Comparison of ENCODE assay signal across 29 cellular contexts in genomic region chr21:43301424-43302355, GRCh38.
DNase-seq lines count a peak whose midpoint lies in the region; ATAC-seq, FAIRE-seq and TF ChIP-seq lines count a peak whose summit lies in the region.
"Had no signal": no experiment of that assay in that cellular context is flagged by ENCODE, and none has a peak within 500 bp of the region (broad histone marks: within the 10 kb centered on the region; RNA-seq: fewer than 3 reads in every experiment).

No MANE protein-coding gene starts in this region.

- H2BK20ac ChIP-seq in H9 (ENCODE audit: low read depth, low read length, poor library complexity, severe bottlenecking), result no peak overlapping the region

- H3K4me1 Mint-ChIP-seq in H9 (peaks cover 0 to 2% of the 10 kb centered on the region in 2 experiments; a peak in 1 of 4 replicates), WTC11 (no peaks in the 10 kb centered on the region)
- H3K4me1 Mint-ChIP-seq: activated CD4-positive, alpha-beta T cell treated with anti-CD3 and anti-CD28 coated beads, Interleukin-2, amount 10 ng/mL, durations not matched to agents 7 days and 5 days; activated CD8-positive, alpha-beta memory T cell treated with anti-CD3 and anti-CD28 coated beads, Interleukin-2, amount 10 ng/mL, durations not matched to agents 7 days and 5 days; immature natural killer cell had no signal

- H2AFZ ChIP-seq in H9 (ENCODE audit: low read length), result no peak overlapping the region
- H2AFZ ChIP-seq: hepatocyte had no signal

- H3K4me3 Mint-ChIP-seq in H9 (no peak overlapping the region), WTC11 (no peak overlapping the region)
- H3K4me3 Mint-ChIP-seq: activated CD4-positive, alpha-beta T cell treated with anti-CD3 and anti-CD28 coated beads, Interleukin-2, amount 10 ng/mL, durations not matched to agents 7 days and 5 days; activated CD8-positive, alpha-beta memory T cell treated with anti-CD3 and anti-CD28 coated beads, Interleukin-2, amount 10 ng/mL, durations not matched to agents 7 days and 5 days; activated naive CD8-positive, alpha-beta T cell; immature natural killer cell; neural crest cell; stimulated activated naive B cell treated with anti-CD40 and anti-IgM and Interleukin-4, amounts not matched to agents 10 μg/mL and 1 μg/mL and 100 μg/mL, for 72 hours; T-helper 2 cell treated with Interferon-gamma antibody and Interleukin-4, amounts not matched to agents 5 μg/mL and 100 μg/mL, for 36 hours had no signal

- TF ChIP-seq CTCF in H9 (conservative IDR thresholded peaks at IDR 0.05) (no peak), bronchial epithelial cell (IDR thresholded peaks at IDR 0.05; ENCODE audit: insufficient read depth, low read length, severe bottlenecking) (no peak), left ventricle myocardium inferior (IDR thresholded peaks at IDR 0.05; ENCODE audit: borderline replicate concordance) (no peak), gastrocnemius medialis (IDR thresholded peaks at IDR 0.05 in 4 of 5, conservative IDR thresholded peaks at IDR 0.05 in 1 of 5) (no peak), WTC11 (IDR thresholded peaks at IDR 0.05) (no peak)

- no peak overlapping the region for H3K9ac ChIP-seq in H9 (ENCODE audit: extremely low read depth, insufficient read length, low read length)

- H3K4me1 ChIP-seq in H9 (ENCODE audit: insufficient read depth, low read length) (no peaks in the 10 kb centered on the region), left ventricle myocardium inferior (peaks cover 29% of the 10 kb centered on the region), gastrocnemius medialis (no peaks in the 10 kb centered on the region)
- H3K4me1 ChIP-seq: testis had no signal

- no peak overlapping the region for H2BK12ac ChIP-seq in H9 (ENCODE audit: insufficient read length, low read depth, low read length)

- H3K9me3 ChIP-seq in H9 (ENCODE audit: control insufficient read depth, low read depth, low read length), result no peaks in the 10 kb centered on the region
- no peaks in the 10 kb centered on the region for H3K9me3 ChIP-seq in left ventricle myocardium inferior (replicated peaks)
- H3K9me3 ChIP-seq in gastrocnemius medialis, result no peaks in the 10 kb centered on the region
- H3K9me3 ChIP-seq: BE2C, testis had no signal

- H3K36me3 Mint-ChIP-seq in H9 (ENCODE audit: insufficient read depth in 1 of 3, low read depth in 3 of 3) (no peaks in the 10 kb centered on the region; a peak in 1 of 7 replicates), WTC11 (no peaks in the 10 kb centered on the region)
- H3K36me3 Mint-ChIP-seq: activated CD8-positive, alpha-beta memory T cell treated with anti-CD3 and anti-CD28 coated beads, Interleukin-2, amount 10 ng/mL, durations not matched to agents 7 days and 5 days; activated naive CD8-positive, alpha-beta T cell; immature natural killer cell; stimulated activated naive B cell treated with anti-CD40 and anti-IgM and Interleukin-4, amounts not matched to agents 10 μg/mL and 1 μg/mL and 100 μg/mL, for 72 hours had no signal

- no peak overlapping the region for H3K27ac Mint-ChIP-seq in H9
- no peak overlapping the region for H3K27ac Mint-ChIP-seq in WTC11
- H3K27ac Mint-ChIP-seq: activated CD4-positive, alpha-beta T cell treated with anti-CD3 and anti-CD28 coated beads, Interleukin-2, amount 10 ng/mL, durations not matched to agents 7 days and 5 days; activated CD8-positive, alpha-beta memory T cell treated with anti-CD3 and anti-CD28 coated beads, Interleukin-2, amount 10 ng/mL, durations not matched to agents 7 days and 5 days; activated naive CD8-positive, alpha-beta T cell; immature natural killer cell; stimulated activated naive B cell treated with anti-CD40 and anti-IgM and Interleukin-4, amounts not matched to agents 10 μg/mL and 1 μg/mL and 100 μg/mL, for 72 hours; T-helper 2 cell treated with Interferon-gamma antibody and Interleukin-4, amounts not matched to agents 5 μg/mL and 100 μg/mL, for 36 hours had no signal

- no peak overlapping the region for H3K27ac ChIP-seq in H9 (ENCODE audit: insufficient read length, low read depth, low read length)
- H3K27ac ChIP-seq in left ventricle myocardium inferior (replicated peaks), result peak overlapping the region; percentile 63
- peak overlapping the region in 3 of 4 donors; percentile 47 to 64 (median 58) for H3K27ac ChIP-seq in gastrocnemius medialis
- H3K27ac ChIP-seq: hepatocyte, testis, VCaP had no signal

- H3K4me3 ChIP-seq in bronchial epithelial cell (ENCODE audit: low read depth, low read length) (no peak overlapping the region), left ventricle myocardium inferior (no peak overlapping the region), gastrocnemius medialis (no peak overlapping the region)
- H3K4me3 ChIP-seq: hepatocyte, lung, testis had no signal

- no peak overlapping the region for H3K18ac ChIP-seq in H9 (ENCODE audit: insufficient read length, low read depth, low read length)

- H3K79me2 ChIP-seq in H9 (ENCODE audit: insufficient read depth, low read length), result no peaks in the 10 kb centered on the region
- H3K79me2 ChIP-seq: hepatocyte had no signal

- no peak overlapping the region for H2BK15ac ChIP-seq in H9 (ENCODE audit: low read depth, low read length)

- no peak overlapping the region for H2BK5ac ChIP-seq in H9 (ENCODE audit: insufficient read length, low read length)

- H4K91ac ChIP-seq in H9 (ENCODE audit: insufficient read length, low read depth, low read length), result no peak overlapping the region

- no CpG with 5 or more reads among the region's 31 CpGs for WGBS in H9 (ENCODE audit: extremely low coverage, insufficient read length, low lambda C conversion rate)

- peak overlapping the region; percentile 25; the same call in 1 of the 2 replicates for H3K14ac ChIP-seq in H9 (ENCODE audit: insufficient read depth, low read length)

- no peaks in the 10 kb centered on the region for H3K23me2 ChIP-seq in H9 (ENCODE audit: insufficient read length, low read depth, low read length, poor library complexity, severe bottlenecking)

- in situ Hi-C loops in gastrocnemius medialis (cut with MboI; ENCODE audit: low sequenced_read_pairs in 4 of 4), result no loop called here

- H3K36me3 ChIP-seq in bronchial epithelial cell (ENCODE audit: control insufficient read depth, insufficient read depth, low read length), result no peaks in the 10 kb centered on the region
- H3K36me3 ChIP-seq in left ventricle myocardium inferior, result no peaks in the 10 kb centered on the region
- no peaks in the 10 kb centered on the region for H3K36me3 ChIP-seq in gastrocnemius medialis
- H3K36me3 ChIP-seq: BE2C had no signal

- H4K20me1 ChIP-seq in H9 (ENCODE audit: control insufficient read depth, insufficient read depth, insufficient read length), result no peaks in the 10 kb centered on the region

- no peaks in the 10 kb centered on the region for H3K79me1 ChIP-seq in H9 (ENCODE audit: insufficient read depth, low read depth, low read length, poor library complexity, severe bottlenecking)

- H2BK120ac ChIP-seq in H9 (ENCODE audit: low read depth, low read length, poor library complexity, severe bottlenecking), result no peak overlapping the region

- no peak overlapping the region for H3K56ac ChIP-seq in H9 (ENCODE audit: insufficient read length, low read depth, low read length)

- TF ChIP-seq POLR2A in gastrocnemius medialis (IDR thresholded peaks at IDR 0.05), result no peak

- H3K4ac ChIP-seq in H9 (ENCODE audit: low read depth, low read length), result no peak overlapping the region

- ATAC-seq in gastrocnemius medialis (no peak), WTC11 (no peak), HG02763 (IDR thresholded peaks at IDR 0.05; ENCODE audit: unreplicated experiment) (no peak)
- ATAC-seq: activated CD8-positive, alpha-beta memory T cell treated with anti-CD3 and anti-CD28 coated beads, Interleukin-2, amount 10 ng/mL, durations not matched to agents 7 days and 5 days; stimulated activated naive B cell treated with anti-CD40 and anti-IgM and Interleukin-4, amounts not matched to agents 10 μg/mL and 1 μg/mL and 100 μg/mL, for 72 hours had no signal

- DNase-seq in H9 (no peak), bronchial epithelial cell (ENCODE audit: low read depth) (peak; percentile 25), left ventricle myocardium inferior (no peak), gastrocnemius medialis (no peak), DMS53 (lab: John Stamatoyannopoulos, UW) (no peak), WTC11 (ENCODE audit: low spot score) (no peak)
- no peak for DNase-seq in stimulated activated CD4-positive, alpha-beta T cell treated with anti-CD3 and anti-CD28 coated beads, Interleukin-2, amount 100 ng/mL, for 48 hours
- DNase-seq: activated CD4-positive, alpha-beta T cell treated with anti-CD3 and anti-CD28 coated beads, Interleukin-2, amount 10 ng/mL, durations not matched to agents 7 days and 5 days; activated CD8-positive, alpha-beta memory T cell treated with anti-CD3 and anti-CD28 coated beads, Interleukin-2, amount 10 ng/mL, durations not matched to agents 7 days and 5 days; BE2C; cerebellar nuclear complex; DMS79; GF-D8; immature natural killer cell; KBM-7; MM.1S; NCI-H1417; NCI-H2081; NCI-H82; stimulated activated CD4-positive, alpha-beta T cell treated with anti-CD3 and anti-CD28 coated beads, Interleukin-4, amount 100 ng/mL, for 24 hours; stimulated activated naive B cell treated with anti-CD40 and anti-IgM and Interleukin-4, amounts not matched to agents 10 μg/mL and 1 μg/mL and 100 μg/mL, for 72 hours; testis had no signal

- CTCF ChIA-PET in WTC11 (lab: Charles Lee), result interaction anchor here (1.6 kb wide), 2 partner anchors 11 to 90 kb away, joined by 3 to 4 read pairs; no protein-coding TSS in a partner anchor

- no peak overlapping the region for H4K5ac ChIP-seq in H9 (ENCODE audit: insufficient read length, low read depth, low read length)

- no peaks in the 10 kb centered on the region for H3K9me3 Mint-ChIP-seq in H9
- H3K9me3 Mint-ChIP-seq in WTC11, result no peaks in the 10 kb centered on the region
- H3K9me3 Mint-ChIP-seq: activated CD4-positive, alpha-beta T cell treated with anti-CD3 and anti-CD28 coated beads, Interleukin-2, amount 10 ng/mL, durations not matched to agents 7 days and 5 days; immature natural killer cell; neural crest cell; stimulated activated naive B cell treated with anti-CD40 and anti-IgM and Interleukin-4, amounts not matched to agents 10 μg/mL and 1 μg/mL and 100 μg/mL, for 72 hours; T-helper 2 cell treated with Interferon-gamma antibody and Interleukin-4, amounts not matched to agents 5 μg/mL and 100 μg/mL, for 36 hours had no signal

- no peak overlapping the region for H4K8ac ChIP-seq in H9 (replicated peaks; ENCODE audit: insufficient read length, low read depth, low read length)

- H2AK5ac ChIP-seq in H9 (ENCODE audit: insufficient read length, low read length), result no peak overlapping the region

- intact Hi-C loops in left ventricle myocardium inferior (cut with micrococcal nuclease) (no loop called here), gastrocnemius medialis (cut with DNase I; ENCODE audit: low total_unique reads) (no loop called here)

- H3K23ac ChIP-seq in H9 (ENCODE audit: insufficient read length, low read depth, low read length), result no peak overlapping the region

- POLR2A ChIA-PET in WTC11 (lab: Charles Lee), result no interaction called here

- H3K4me2 ChIP-seq in H9 (ENCODE audit: insufficient read depth, insufficient read length, low read length), result no peak overlapping the region
- H3K4me2 ChIP-seq: hepatocyte had no signal

- no peaks in the 10 kb centered on the region for H3K27me3 ChIP-seq in H9 (ENCODE audit: insufficient read depth, low read length)
- H3K27me3 ChIP-seq in bronchial epithelial cell (ENCODE audit: control insufficient read depth, insufficient read depth, low read length), result no peaks in the 10 kb centered on the region
- H3K27me3 ChIP-seq in left ventricle myocardium inferior (ENCODE audit: low read depth), result no peaks in the 10 kb centered on the region
- H3K27me3 ChIP-seq in gastrocnemius medialis, result no peaks in the 10 kb centered on the region
- H3K27me3 ChIP-seq: BE2C, hepatocyte, testis had no signal

- H3K27me3 Mint-ChIP-seq in H9 (ENCODE audit: low read depth), result no peaks in the 10 kb centered on the region
- no peaks in the 10 kb centered on the region for H3K27me3 Mint-ChIP-seq in WTC11 (ENCODE audit: low read depth)
- H3K27me3 Mint-ChIP-seq: activated CD4-positive, alpha-beta T cell treated with anti-CD3 and anti-CD28 coated beads, Interleukin-2, amount 10 ng/mL, durations not matched to agents 7 days and 5 days; activated naive CD8-positive, alpha-beta T cell had no signal

- no peak for FAIRE-seq in bronchial epithelial cell (lab: Jason Lieb, UNC)

- no peak overlapping the region for H3T11ph ChIP-seq in H9 (ENCODE audit: low read length)
